Comparison of ENCODE assay signal across 9 cellular contexts in the genomic region with DNA sequence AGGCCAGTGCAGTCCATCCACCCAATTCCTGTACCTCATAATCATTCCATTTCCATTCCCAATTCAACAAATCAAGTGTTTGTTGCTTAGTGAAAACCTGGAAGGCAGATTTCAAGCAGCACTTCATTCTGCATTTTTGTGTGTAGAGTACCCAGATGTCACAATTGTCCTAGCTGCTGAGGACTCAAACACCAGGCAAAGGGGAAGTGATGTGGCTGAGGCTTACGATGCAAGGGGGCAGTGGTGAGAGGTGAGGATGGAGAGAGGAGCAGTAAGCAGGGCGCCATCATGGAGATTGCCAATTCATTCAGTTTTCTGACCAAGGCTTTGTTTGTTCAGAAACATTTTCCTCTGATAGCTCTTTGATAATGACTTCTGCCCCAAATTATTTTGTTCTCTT.
DNase-seq lines count a peak whose midpoint lies in the region; ATAC-seq and TF ChIP-seq lines count a peak whose summit lies in the region.
"Had no signal": no experiment of that assay in that cellular context is flagged by ENCODE, and none has a peak within 500 bp of the region (broad histone marks: within the 10 kb centered on the region; RNA-seq: fewer than 3 reads in every experiment).

No MANE protein-coding gene starts in this region.

- H3K9ac ChIP-seq in endodermal cell (ENCODE audit: extremely low read depth, low read length, poor library complexity, severe bottlenecking): no peak overlapping the region

- H3K4me1 Mint-ChIP-seq in endodermal cell (peaks cover 17% of the 10 kb centered on the region), type B pancreatic cell (ENCODE audit: unreplicated experiment) (peaks cover 23% of the 10 kb centered on the region)
- H3K4me1 Mint-ChIP-seq: B cell had no signal

- H3K9me3 Mint-ChIP-seq in endodermal cell: no peaks in the 10 kb centered on the region
- no peaks in the 10 kb centered on the region for H3K9me3 Mint-ChIP-seq in type B pancreatic cell

- H3K4me3 Mint-ChIP-seq in endodermal cell (no peak overlapping the region), type B pancreatic cell (no peak overlapping the region)
- H3K4me3 Mint-ChIP-seq: B cell had no signal

- no peaks in the 10 kb centered on the region for H3K4me1 ChIP-seq in endodermal cell (ENCODE audit: control insufficient read depth, insufficient read depth, low read length)

- H3K27ac ChIP-seq in endodermal cell (ENCODE audit: low read depth, low read length): no peak overlapping the region

- H3K27me3 ChIP-seq in endodermal cell (ENCODE audit: control insufficient read depth, insufficient read depth, low read length, poor library complexity, severe bottlenecking): no peaks in the 10 kb centered on the region

- peak overlapping the region; percentile 93 for H3K27ac Mint-ChIP-seq in endodermal cell
- peak overlapping the region; percentile 89 for H3K27ac Mint-ChIP-seq in type B pancreatic cell
- H3K27ac Mint-ChIP-seq: B cell had no signal

- TF ChIP-seq CTCF in endodermal cell (conservative IDR thresholded peaks at IDR 0.05) (peak; percentile 51), type B pancreatic cell (conservative IDR thresholded peaks at IDR 0.05) (no peak)

- H3K36me3 ChIP-seq in endodermal cell (ENCODE audit: control insufficient read depth, insufficient read depth, low read length): no peaks in the 10 kb centered on the region

- H3K27me3 Mint-ChIP-seq in endodermal cell (ENCODE audit: insufficient read depth) (no peaks in the 10 kb centered on the region), type B pancreatic cell (no peaks in the 10 kb centered on the region)

- no peaks in the 10 kb centered on the region for H3K9me3 ChIP-seq in endodermal cell (ENCODE audit: control insufficient read depth, low read length)

- H3K36me3 Mint-ChIP-seq in endodermal cell (ENCODE audit: low read depth) (no peaks in the 10 kb centered on the region), type B pancreatic cell (no peaks in the 10 kb centered on the region)

- 80 to 89% methylated on average over 1 to 2 of the region's 2 CpGs for WGBS in endodermal cell (ENCODE audit: insufficient coverage in 1 of 2, insufficient read length in 1 of 2), 2 experiments

- DNase-seq in SIG-M5 treated with dmso at 0.1 percent for 504 hours (lab: John Stamatoyannopoulos, UW; ENCODE audit: unreplicated experiment) (peak; percentile 65), SIG-M5 (lab: John Stamatoyannopoulos, UW) (no peak), NOMO-1 (lab: John Stamatoyannopoulos, UW; ENCODE audit: unreplicated experiment in 2 of 2) (peak; percentile 77 to 81), endodermal cell (peak; percentile 76), type B pancreatic cell (ENCODE audit: extremely low spot score, unreplicated experiment) (no peak), NCI-H446 (lab: John Stamatoyannopoulos, UW) (no peak), NCI-H748 (lab: John Stamatoyannopoulos, UW; ENCODE audit: unreplicated experiment) (no peak)

- H3K4me3 ChIP-seq in endodermal cell (ENCODE audit: low read length): no peak overlapping the region

- ATAC-seq in HG02798 (IDR thresholded peaks at IDR 0.05; ENCODE audit: poor library complexity, unreplicated experiment): no peak

Comparison
In these comparisons a context has a peak if more than half of its experiments do, and no peak if none do; other contexts are left out.
1. DNase-seq: peak in SIG-M5 treated with dmso at 0.1 percent for 504 hours (single experiment), NOMO-1 (2 of 2) and endodermal cell (single experiment); none in SIG-M5 (single experiment), type B pancreatic cell (single experiment), NCI-H446 (0 of 2) and NCI-H748 (single experiment).